In the genomic region with DNA sequence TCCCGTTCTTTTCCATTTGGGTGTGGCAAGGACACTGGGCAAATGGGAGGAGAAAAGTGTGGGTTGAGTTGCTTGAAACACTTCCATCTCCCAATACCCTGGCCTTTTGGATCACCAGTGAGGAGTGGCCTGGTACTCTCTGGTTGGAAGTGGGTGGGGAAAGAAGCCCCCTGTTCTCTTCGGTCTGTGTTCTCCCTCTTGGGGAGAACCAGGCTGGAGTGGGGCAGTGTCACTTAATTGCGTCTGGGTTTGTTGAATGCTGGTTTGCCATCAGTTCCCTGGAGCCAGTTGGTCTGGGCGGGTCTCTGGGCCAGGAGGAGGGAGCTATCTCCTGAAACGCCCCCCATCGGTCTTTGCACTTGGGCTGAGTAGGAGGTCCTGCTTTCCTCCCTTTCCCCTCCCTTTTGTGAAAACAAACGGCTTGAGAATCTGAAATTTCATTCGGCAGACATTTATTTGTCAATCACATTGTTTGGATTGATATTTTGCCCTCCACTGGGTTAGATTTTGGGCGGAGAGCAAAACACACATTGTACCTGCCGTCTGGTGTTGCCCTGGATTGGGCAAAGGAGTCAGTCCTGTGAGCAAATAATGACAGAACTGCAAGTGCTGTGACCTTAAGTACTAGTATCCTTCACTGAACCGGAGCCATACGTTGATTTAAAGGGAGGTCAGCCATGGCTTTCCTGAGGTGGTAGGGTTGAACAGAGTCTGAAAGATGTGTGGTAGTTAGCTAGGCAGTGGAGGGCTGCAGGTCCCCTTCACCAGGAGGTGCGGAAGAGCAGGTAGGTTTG, we compare ENCODE assay signal across 1 cellular context.
A peak's percentile ranks its signal among the peaks of the same experiment; 100 is the strongest.
TF ChIP-seq lines count a peak whose summit lies in the region.

No MANE protein-coding gene starts in this region.

TF ChIP-seq in HepG2, 621 proteins besides CTCF, POLR2A, EP300 and RAD21 (continued from another document and continues in another):
- TF ChIP-seq, protein P1, sequence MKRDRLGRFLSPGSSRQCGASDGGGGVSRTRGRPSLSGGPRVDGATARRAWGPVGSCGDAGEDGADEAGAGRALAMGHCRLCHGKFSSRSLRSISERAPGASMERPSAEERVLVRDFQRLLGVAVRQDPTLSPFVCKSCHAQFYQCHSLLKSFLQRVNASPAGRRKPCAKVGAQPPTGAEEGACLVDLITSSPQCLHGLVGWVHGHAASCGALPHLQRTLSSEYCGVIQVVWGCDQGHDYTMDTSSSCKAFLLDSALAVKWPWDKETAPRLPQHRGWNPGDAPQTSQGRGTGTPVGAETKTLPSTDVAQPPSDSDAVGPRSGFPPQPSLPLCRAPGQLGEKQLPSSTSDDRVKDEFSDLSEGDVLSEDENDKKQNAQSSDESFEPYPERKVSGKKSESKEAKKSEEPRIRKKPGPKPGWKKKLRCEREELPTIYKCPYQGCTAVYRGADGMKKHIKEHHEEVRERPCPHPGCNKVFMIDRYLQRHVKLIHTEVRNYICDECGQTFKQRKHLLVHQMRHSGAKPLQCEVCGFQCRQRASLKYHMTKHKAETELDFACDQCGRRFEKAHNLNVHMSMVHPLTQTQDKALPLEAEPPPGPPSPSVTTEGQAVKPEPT (CRISPR knock-in tag; IDR thresholded peaks at IDR 0.05; ENCODE audit: low read depth): no peak
- TF ChIP-seq, protein P2, sequence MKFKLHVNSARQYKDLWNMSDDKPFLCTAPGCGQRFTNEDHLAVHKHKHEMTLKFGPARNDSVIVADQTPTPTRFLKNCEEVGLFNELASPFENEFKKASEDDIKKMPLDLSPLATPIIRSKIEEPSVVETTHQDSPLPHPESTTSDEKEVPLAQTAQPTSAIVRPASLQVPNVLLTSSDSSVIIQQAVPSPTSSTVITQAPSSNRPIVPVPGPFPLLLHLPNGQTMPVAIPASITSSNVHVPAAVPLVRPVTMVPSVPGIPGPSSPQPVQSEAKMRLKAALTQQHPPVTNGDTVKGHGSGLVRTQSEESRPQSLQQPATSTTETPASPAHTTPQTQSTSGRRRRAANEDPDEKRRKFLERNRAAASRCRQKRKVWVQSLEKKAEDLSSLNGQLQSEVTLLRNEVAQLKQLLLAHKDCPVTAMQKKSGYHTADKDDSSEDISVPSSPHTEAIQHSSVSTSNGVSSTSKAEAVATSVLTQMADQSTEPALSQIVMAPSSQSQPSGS (CRISPR knock-in tag; IDR thresholded peaks at IDR 0.05): no peak
- 0 out of 2 replicates have a peak, but pooled peaks have one; percentile 27 for TF ChIP-seq KDM4B (CRISPR knock-in tag; IDR thresholded peaks at IDR 0.05)
- TF ChIP-seq, protein P3, sequence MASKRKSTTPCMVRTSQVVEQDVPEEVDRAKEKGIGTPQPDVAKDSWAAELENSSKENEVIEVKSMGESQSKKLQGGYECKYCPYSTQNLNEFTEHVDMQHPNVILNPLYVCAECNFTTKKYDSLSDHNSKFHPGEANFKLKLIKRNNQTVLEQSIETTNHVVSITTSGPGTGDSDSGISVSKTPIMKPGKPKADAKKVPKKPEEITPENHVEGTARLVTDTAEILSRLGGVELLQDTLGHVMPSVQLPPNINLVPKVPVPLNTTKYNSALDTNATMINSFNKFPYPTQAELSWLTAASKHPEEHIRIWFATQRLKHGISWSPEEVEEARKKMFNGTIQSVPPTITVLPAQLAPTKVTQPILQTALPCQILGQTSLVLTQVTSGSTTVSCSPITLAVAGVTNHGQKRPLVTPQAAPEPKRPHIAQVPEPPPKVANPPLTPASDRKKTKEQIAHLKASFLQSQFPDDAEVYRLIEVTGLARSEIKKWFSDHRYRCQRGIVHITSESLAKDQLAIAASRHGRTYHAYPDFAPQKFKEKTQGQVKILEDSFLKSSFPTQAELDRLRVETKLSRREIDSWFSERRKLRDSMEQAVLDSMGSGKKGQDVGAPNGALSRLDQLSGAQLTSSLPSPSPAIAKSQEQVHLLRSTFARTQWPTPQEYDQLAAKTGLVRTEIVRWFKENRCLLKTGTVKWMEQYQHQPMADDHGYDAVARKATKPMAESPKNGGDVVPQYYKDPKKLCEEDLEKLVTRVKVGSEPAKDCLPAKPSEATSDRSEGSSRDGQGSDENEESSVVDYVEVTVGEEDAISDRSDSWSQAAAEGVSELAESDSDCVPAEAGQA (IDR thresholded peaks at IDR 0.05; ENCODE audit: low read depth): no peak
- TF ChIP-seq, protein P3 (CRISPR knock-in tag; IDR thresholded peaks at IDR 0.05; ENCODE audit: borderline replicate concordance): 0 out of 2 replicates have a peak, but pooled peaks have one; percentile 27
- TF ChIP-seq SCMH1 (CRISPR knock-in tag; IDR thresholded peaks at IDR 0.05; ENCODE audit: borderline replicate concordance): no peak
- TF ChIP-seq ZMYM4 (CRISPR knock-in tag; IDR thresholded peaks at IDR 0.05): peak; percentile 44; the same call in 1 of the 2 replicates
- TF ChIP-seq, protein P4, sequence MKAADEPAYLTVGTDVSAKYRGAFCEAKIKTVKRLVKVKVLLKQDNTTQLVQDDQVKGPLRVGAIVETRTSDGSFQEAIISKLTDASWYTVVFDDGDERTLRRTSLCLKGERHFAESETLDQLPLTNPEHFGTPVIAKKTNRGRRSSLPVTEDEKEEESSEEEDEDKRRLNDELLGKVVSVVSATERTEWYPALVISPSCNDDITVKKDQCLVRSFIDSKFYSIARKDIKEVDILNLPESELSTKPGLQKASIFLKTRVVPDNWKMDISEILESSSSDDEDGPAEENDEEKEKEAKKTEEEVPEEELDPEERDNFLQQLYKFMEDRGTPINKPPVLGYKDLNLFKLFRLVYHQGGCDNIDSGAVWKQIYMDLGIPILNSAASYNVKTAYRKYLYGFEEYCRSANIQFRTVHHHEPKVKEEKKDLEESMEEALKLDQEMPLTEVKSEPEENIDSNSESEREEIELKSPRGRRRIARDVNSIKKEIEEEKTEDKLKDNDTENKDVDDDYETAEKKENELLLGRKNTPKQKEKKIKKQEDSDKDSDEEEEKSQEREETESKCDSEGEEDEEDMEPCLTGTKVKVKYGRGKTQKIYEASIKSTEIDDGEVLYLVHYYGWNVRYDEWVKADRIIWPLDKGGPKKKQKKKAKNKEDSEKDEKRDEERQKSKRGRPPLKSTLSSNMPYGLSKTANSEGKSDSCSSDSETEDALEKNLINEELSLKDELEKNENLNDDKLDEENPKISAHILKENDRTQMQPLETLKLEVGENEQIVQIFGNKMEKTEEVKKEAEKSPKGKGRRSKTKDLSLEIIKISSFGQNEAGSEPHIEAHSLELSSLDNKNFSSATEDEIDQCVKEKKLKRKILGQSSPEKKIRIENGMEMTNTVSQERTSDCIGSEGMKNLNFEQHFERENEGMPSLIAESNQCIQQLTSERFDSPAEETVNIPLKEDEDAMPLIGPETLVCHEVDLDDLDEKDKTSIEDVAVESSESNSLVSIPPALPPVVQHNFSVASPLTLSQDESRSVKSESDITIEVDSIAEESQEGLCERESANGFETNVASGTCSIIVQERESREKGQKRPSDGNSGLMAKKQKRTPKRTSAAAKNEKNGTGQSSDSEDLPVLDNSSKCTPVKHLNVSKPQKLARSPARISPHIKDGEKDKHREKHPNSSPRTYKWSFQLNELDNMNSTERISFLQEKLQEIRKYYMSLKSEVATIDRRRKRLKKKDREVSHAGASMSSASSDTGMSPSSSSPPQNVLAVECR (CRISPR knock-in tag; IDR thresholded peaks at IDR 0.05; ENCODE audit: borderline replicate concordance): peak; percentile 67; the same call in 1 of the 2 replicates
- 0 out of 2 replicates have a peak, but pooled peaks have one; percentile 43 for TF ChIP-seq SPEN (CRISPR knock-in tag; IDR thresholded peaks at IDR 0.05; ENCODE audit: low read depth)
- no peak for TF ChIP-seq SP1 (IDR thresholded peaks at IDR 0.05)
- peak; percentile 16; the same call in 1 of the 2 replicates for TF ChIP-seq SP1 (CRISPR knock-in tag; IDR thresholded peaks at IDR 0.05)
- TF ChIP-seq, protein P5, sequence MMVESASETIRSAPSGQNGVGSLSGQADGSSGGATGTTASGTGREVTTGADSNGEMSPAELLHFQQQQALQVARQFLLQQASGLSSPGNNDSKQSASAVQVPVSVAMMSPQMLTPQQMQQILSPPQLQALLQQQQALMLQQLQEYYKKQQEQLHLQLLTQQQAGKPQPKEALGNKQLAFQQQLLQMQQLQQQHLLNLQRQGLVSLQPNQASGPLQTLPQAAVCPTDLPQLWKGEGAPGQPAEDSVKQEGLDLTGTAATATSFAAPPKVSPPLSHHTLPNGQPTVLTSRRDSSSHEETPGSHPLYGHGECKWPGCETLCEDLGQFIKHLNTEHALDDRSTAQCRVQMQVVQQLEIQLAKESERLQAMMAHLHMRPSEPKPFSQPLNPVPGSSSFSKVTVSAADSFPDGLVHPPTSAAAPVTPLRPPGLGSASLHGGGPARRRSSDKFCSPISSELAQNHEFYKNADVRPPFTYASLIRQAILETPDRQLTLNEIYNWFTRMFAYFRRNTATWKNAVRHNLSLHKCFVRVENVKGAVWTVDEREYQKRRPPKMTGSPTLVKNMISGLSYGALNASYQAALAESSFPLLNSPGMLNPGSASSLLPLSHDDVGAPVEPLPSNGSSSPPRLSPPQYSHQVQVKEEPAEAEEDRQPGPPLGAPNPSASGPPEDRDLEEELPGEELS (CRISPR knock-in tag; IDR thresholded peaks at IDR 0.05): no peak
- TF ChIP-seq IRX3 (CRISPR knock-in tag; IDR thresholded peaks at IDR 0.05; ENCODE audit: borderline replicate concordance, low read depth): no peak
- TF ChIP-seq ZFAT (CRISPR knock-in tag; conservative IDR thresholded peaks at IDR 0.05): no peak
- TF ChIP-seq, protein P6, sequence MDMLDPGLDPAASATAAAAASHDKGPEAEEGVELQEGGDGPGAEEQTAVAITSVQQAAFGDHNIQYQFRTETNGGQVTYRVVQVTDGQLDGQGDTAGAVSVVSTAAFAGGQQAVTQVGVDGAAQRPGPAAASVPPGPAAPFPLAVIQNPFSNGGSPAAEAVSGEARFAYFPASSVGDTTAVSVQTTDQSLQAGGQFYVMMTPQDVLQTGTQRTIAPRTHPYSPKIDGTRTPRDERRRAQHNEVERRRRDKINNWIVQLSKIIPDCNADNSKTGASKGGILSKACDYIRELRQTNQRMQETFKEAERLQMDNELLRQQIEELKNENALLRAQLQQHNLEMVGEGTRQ (IDR thresholded peaks at IDR 0.05; ENCODE audit: low read depth, low read length): no peak
- TF ChIP-seq, protein P6 (CRISPR knock-in tag; IDR thresholded peaks at IDR 0.05; ENCODE audit: borderline replicate concordance): no peak
- no peak for TF ChIP-seq LCORL (IDR thresholded peaks at IDR 0.05)
- peak; percentile 63 for TF ChIP-seq LCORL (CRISPR knock-in tag; IDR thresholded peaks at IDR 0.05)
- TF ChIP-seq ZSCAN25 (CRISPR knock-in tag; IDR thresholded peaks at IDR 0.05): 0 out of 2 replicates have a peak, but pooled peaks have one; percentile 39
- TF ChIP-seq, protein P7, sequence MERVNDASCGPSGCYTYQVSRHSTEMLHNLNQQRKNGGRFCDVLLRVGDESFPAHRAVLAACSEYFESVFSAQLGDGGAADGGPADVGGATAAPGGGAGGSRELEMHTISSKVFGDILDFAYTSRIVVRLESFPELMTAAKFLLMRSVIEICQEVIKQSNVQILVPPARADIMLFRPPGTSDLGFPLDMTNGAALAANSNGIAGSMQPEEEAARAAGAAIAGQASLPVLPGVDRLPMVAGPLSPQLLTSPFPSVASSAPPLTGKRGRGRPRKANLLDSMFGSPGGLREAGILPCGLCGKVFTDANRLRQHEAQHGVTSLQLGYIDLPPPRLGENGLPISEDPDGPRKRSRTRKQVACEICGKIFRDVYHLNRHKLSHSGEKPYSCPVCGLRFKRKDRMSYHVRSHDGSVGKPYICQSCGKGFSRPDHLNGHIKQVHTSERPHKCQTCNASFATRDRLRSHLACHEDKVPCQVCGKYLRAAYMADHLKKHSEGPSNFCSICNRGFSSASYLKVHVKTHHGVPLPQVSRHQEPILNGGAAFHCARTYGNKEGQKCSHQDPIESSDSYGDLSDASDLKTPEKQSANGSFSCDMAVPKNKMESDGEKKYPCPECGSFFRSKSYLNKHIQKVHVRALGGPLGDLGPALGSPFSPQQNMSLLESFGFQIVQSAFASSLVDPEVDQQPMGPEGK (CRISPR knock-in tag; IDR thresholded peaks at IDR 0.05): peak; percentile 64
- no peak; the same call in 1 of the 2 replicates for TF ChIP-seq DMAP1 (CRISPR knock-in tag; IDR thresholded peaks at IDR 0.05)
- TF ChIP-seq ZNF431 (CRISPR knock-in tag; IDR thresholded peaks at IDR 0.05; ENCODE audit: borderline replicate concordance, low read depth): no peak
- TF ChIP-seq KLF13 (CRISPR knock-in tag; IDR thresholded peaks at IDR 0.05): no peak
- 0 out of 2 replicates have a peak, but pooled peaks have one; percentile 44 for TF ChIP-seq ZFP90 (CRISPR knock-in tag; IDR thresholded peaks at IDR 0.05; ENCODE audit: borderline replicate concordance)
- TF ChIP-seq ZEB1 (IDR thresholded peaks at IDR 0.05; ENCODE audit: insufficient replicate concordance, low read depth): peak; percentile 32
- TF ChIP-seq KDM3A (CRISPR knock-in tag; IDR thresholded peaks at IDR 0.05; ENCODE audit: low read depth): no peak
- no peak for TF ChIP-seq HNRNPUL1 (IDR thresholded peaks at IDR 0.05; ENCODE audit: low read depth, low read length)
- TF ChIP-seq TAF1 (CRISPR knock-in tag; IDR thresholded peaks at IDR 0.05): peak; percentile 62; the same call in 1 of the 2 replicates
- TF ChIP-seq SNAPC2 (CRISPR knock-in tag; IDR thresholded peaks at IDR 0.05): no peak
- no peak for TF ChIP-seq ZFP37 (CRISPR knock-in tag; IDR thresholded peaks at IDR 0.05; ENCODE audit: borderline replicate concordance)
- peak; percentile 66 for TF ChIP-seq ZNF781 (CRISPR knock-in tag; IDR thresholded peaks at IDR 0.05; ENCODE audit: borderline replicate concordance, not compliant biosample characterization)
- no peak for TF ChIP-seq RBM22 (optimal IDR thresholded peaks at IDR 0.05; ENCODE audit: low read length)
- TF ChIP-seq SOX6 (IDR thresholded peaks at IDR 0.05): no peak
- TF ChIP-seq SOX6 (CRISPR knock-in tag; IDR thresholded peaks at IDR 0.05): 0 out of 2 replicates have a peak, but pooled peaks have one; percentile 11
- TF ChIP-seq, protein P8, sequence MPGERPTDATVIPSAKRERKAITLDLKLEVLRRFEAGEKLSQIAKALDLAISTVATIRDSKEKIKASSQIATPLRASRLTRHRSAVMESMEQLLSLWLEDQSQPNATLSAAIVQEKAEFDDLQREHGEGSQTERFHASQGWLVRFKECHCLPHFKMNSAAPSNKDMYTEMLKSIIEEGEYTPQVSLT (CRISPR knock-in tag; IDR thresholded peaks at IDR 0.05; ENCODE audit: borderline replicate concordance, low read depth): no peak
